ENCODE assay signal across 1 cellular context in genomic region chrX:73914792-73915191, GRCh38.
TF ChIP-seq lines count a peak whose summit lies in the region.

No MANE protein-coding gene starts in this region.

TF ChIP-seq in HEK293, 187 proteins besides CTCF, POLR2A, EP300 and RAD21:
- peak; percentile 77 for TF ChIP-seq PRDM10 (tag by site-specific recombination; IDR thresholded peaks at IDR 0.05)
